1 cellular context compared by ENCODE assay signal in genomic region chr2:101036562-101036961, GRCh38.
TF ChIP-seq lines count a peak whose summit lies in the region.

No MANE protein-coding gene starts in this region.

TF ChIP-seq in HepG2, 621 proteins besides CTCF, POLR2A, EP300 and RAD21 (continued from another document):
- TF ChIP-seq ZBTB44 (CRISPR knock-in tag; IDR thresholded peaks at IDR 0.05) (no peak), MEF2D (CRISPR knock-in tag; IDR thresholded peaks at IDR 0.05) (no peak), ZNF747 (CRISPR knock-in tag; IDR thresholded peaks at IDR 0.05; ENCODE audit: borderline replicate concordance) (no peak), ZNF574 (CRISPR knock-in tag; IDR thresholded peaks at IDR 0.05) (no peak), E2F1 (CRISPR knock-in tag; IDR thresholded peaks at IDR 0.05) (no peak), NR2F6 (IDR thresholded peaks at IDR 0.05) (0 out of 2 replicates have a peak, but pooled peaks have one; percentile 19), NR2F6 (CRISPR knock-in tag; IDR thresholded peaks at IDR 0.05) (no peak), KLF11 (CRISPR knock-in tag; IDR thresholded peaks at IDR 0.05) (no peak), ZNF672 (CRISPR knock-in tag; IDR thresholded peaks at IDR 0.05) (no peak), SMC3 (IDR thresholded peaks at IDR 0.05; ENCODE audit: low read length) (peak; percentile 46; the same call in 1 of the 2 replicates), SOX6 (IDR thresholded peaks at IDR 0.05) (no peak), SOX6 (CRISPR knock-in tag; IDR thresholded peaks at IDR 0.05) (no peak), ZNF253 (CRISPR knock-in tag; IDR thresholded peaks at IDR 0.05; ENCODE audit: borderline replicate concordance) (no peak), FOXA1 (IDR thresholded peaks at IDR 0.05) (no peak), FOXA1 (CRISPR knock-in tag; IDR thresholded peaks at IDR 0.05) (peak; percentile 53; the same call in 1 of the 2 replicates), ZNF558 (CRISPR knock-in tag; IDR thresholded peaks at IDR 0.05; ENCODE audit: borderline replicate concordance) (no peak), ZNF3 (CRISPR knock-in tag; IDR thresholded peaks at IDR 0.05) (0 out of 2 replicates have a peak, but pooled peaks have one; percentile 26), FOXK2 (IDR thresholded peaks at IDR 0.05) (no peak), MAX (IDR thresholded peaks at IDR 0.05) (no peak), GZF1 (CRISPR knock-in tag; IDR thresholded peaks at IDR 0.05) (no peak), REL (CRISPR knock-in tag; conservative IDR thresholded peaks at IDR 0.05) (no peak), MAFG (CRISPR knock-in tag; IDR thresholded peaks at IDR 0.05) (no peak), NFAT5 (CRISPR knock-in tag; IDR thresholded peaks at IDR 0.05) (no peak), REXO4 (CRISPR knock-in tag; IDR thresholded peaks at IDR 0.05; ENCODE audit: borderline replicate concordance) (no peak), HMGA1 (CRISPR knock-in tag; conservative IDR thresholded peaks at IDR 0.05) (no peak), FOXA3 (CRISPR knock-in tag; IDR thresholded peaks at IDR 0.05) (peak; percentile 68)
- TF ChIP-seq, protein P1, sequence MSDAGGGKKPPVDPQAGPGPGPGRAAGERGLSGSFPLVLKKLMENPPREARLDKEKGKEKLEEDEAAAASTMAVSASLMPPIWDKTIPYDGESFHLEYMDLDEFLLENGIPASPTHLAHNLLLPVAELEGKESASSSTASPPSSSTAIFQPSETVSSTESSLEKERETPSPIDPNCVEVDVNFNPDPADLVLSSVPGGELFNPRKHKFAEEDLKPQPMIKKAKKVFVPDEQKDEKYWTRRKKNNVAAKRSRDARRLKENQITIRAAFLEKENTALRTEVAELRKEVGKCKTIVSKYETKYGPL (CRISPR knock-in tag; IDR thresholded peaks at IDR 0.05), result no peak
